In genomic region chr5:98570010-98570409, GRCh38 we compare ENCODE assay signal across 1 cellular context.
A peak's percentile ranks its signal among the peaks of the same experiment; 100 is the strongest.
TF ChIP-seq lines count a peak whose summit lies in the region.

No MANE protein-coding gene starts in this region.

TF ChIP-seq in IMR-90, 13 proteins besides CTCF, POLR2A, EP300 and RAD21 (continued from another document):
- TF ChIP-seq ELK1 (IDR thresholded peaks at IDR 0.05; ENCODE audit: borderline replicate concordance, low read depth, low read length) (no peak), CHD1 (IDR thresholded peaks at IDR 0.05; ENCODE audit: low read depth, low read length) (no peak), CEBPB (IDR thresholded peaks at IDR 0.05; ENCODE audit: low read depth, low read length) (peak; percentile 6; the same call in 1 of the 2 replicates), FOS (IDR thresholded peaks at IDR 0.05; ENCODE audit: low read depth, low read length) (peak; percentile 74)
TF ChIP-seq in IMR-90: peak in this region for 2.
